In the genomic region with DNA sequence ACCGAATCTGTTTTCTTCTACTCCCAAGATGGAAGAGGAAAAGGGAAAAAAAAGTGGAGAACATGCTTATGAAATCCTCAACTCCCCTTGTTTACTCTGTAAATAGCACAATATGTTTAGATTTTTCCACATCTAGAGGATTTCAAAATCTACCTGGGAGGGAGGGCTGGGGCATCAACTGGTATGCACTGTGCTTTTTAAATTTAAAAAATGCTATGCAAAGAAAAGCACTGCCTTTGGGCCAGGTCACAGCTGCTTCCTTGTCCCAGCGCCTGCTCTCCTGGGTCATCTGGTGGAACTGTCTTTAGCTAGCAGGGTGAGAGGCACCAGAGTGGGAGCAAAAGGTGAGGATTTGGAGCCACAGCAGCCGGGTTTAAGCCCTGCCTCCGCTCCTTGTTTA, we compare ENCODE assay signal across 6 cellular contexts.
"Had no signal": no experiment of that assay in that cellular context is flagged by ENCODE, and none has a peak within 500 bp of the region (broad histone marks: within the 10 kb centered on the region; RNA-seq: fewer than 3 reads in every experiment).

No MANE protein-coding gene starts in this region.

- DNase-seq: GDM1, GF-D8 had no signal

- H3K4me3 ChIP-seq: GM12878 had no signal

- FAIRE-seq: G401.6, GM12878, GM12891, GM19239 had no signal
